ENCODE assay signal across 15 cellular contexts in the genomic region with DNA sequence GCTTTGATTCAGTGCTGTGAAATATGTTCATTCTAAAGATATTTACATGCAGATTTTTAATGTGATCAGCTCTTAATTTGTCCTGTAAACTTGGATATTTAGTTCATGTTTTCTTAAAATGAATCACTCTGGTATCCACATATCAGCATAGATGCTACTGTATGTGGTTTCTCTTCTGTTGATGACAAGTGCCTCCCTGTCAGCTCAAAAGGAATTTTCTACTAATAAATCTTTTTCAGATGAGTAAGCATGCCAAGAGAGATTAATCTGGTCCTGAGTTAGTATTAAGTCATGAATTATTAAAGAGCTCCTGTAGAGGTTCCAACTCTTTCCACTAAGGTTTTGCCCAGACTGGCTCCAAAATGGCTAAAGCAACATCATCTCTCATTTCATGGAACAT.
DNase-seq lines count a peak whose midpoint lies in the region; ATAC-seq, FAIRE-seq and TF ChIP-seq lines count a peak whose summit lies in the region.
"Had no signal": no experiment of that assay in that cellular context is flagged by ENCODE, and none has a peak within 500 bp of the region (broad histone marks: within the 10 kb centered on the region; RNA-seq: fewer than 3 reads in every experiment).

No MANE protein-coding gene starts in this region.

- no peak overlapping the region for H3K27ac ChIP-seq in small intestine (ENCODE audit: low read depth in 1 of 2, low read length in 1 of 2)
- H3K27ac ChIP-seq: 22Rv1, transverse colon had no signal

- no peak for TF ChIP-seq CTCF in fibroblast of mammary gland (conservative IDR thresholded peaks at IDR 0.05; ENCODE audit: control insufficient read depth, insufficient read depth, low read depth, low read length)

- FAIRE-seq in small intestine (lab: Jason Lieb, UNC), result no peak
- FAIRE-seq: GM12892 had no signal

- H3K9me3 ChIP-seq in small intestine (ENCODE audit: control insufficient read depth, low read depth), result no peaks in the 10 kb centered on the region
- H3K9me3 ChIP-seq: transverse colon had no signal

- peak; percentile 36 for DNase-seq in DMS 273 (lab: John Stamatoyannopoulos, UW; ENCODE audit: unreplicated experiment)
- DNase-seq in DMS 273 treated with DMSO at 0.1 percent for 48 hours (lab: John Stamatoyannopoulos, UW), result no peak
- peak; percentile 74 for DNase-seq in RKO (ENCODE audit: low spot score)
- peak; percentile 81 for DNase-seq in fibroblast of mammary gland (ENCODE audit: low read depth)
- DNase-seq in stromal cell of bone marrow (ENCODE audit: low read depth), result peak; percentile 26
- no peak for DNase-seq in small intestine
- DNase-seq: activated B cell treated with CpG ODN at 0.5 μM for 24 hours, H7, NCI-H1105, NCI-H748 treated with DMSO at 0.1 percent for 48 hours, transverse colon had no signal

- ATAC-seq in GM19328 (IDR thresholded peaks at IDR 0.05; ENCODE audit: unreplicated experiment), result no peak
- ATAC-seq in GM18868 (IDR thresholded peaks at IDR 0.05; ENCODE audit: unreplicated experiment), result no peak

- no peaks in the 10 kb centered on the region for H3K36me3 ChIP-seq in small intestine (ENCODE audit: control insufficient read depth in 2 of 2, insufficient read depth in 2 of 2, low read length in 2 of 2)
- H3K36me3 ChIP-seq: transverse colon had no signal

- H3K27me3 ChIP-seq in small intestine (ENCODE audit: control insufficient read depth in 2 of 2, insufficient read depth in 2 of 2, low read length in 2 of 2), result no peaks in the 10 kb centered on the region
- H3K27me3 ChIP-seq: transverse colon had no signal

- H3K4me3 ChIP-seq in fibroblast of mammary gland (ENCODE audit: control insufficient read depth, low read depth, low read length) (no peak overlapping the region), small intestine (ENCODE audit: low read depth in 1 of 2, low read length in 2 of 2) (no peak overlapping the region)
- H3K4me3 ChIP-seq: transverse colon had no signal

- H3K4me1 ChIP-seq in small intestine (ENCODE audit: control insufficient read depth in 2 of 2, insufficient read depth in 1 of 2, low read depth in 1 of 2, low read length in 1 of 2), result no peaks in the 10 kb centered on the region
- H3K4me1 ChIP-seq: transverse colon had no signal

Comparison
In these comparisons a context has a peak if more than half of its experiments do, and no peak if none do; other contexts are left out.
1. DNase-seq: peak in DMS 273 (single experiment), RKO (single experiment), fibroblast of mammary gland (single experiment) and stromal cell of bone marrow (single experiment); none in DMS 273 treated with DMSO at 0.1 percent for 48 hours (single experiment) and small intestine (single experiment).